Comparison of ENCODE assay signal across 20 cellular contexts in genomic region chr6:156804402-156804801, GRCh38. TPM values are rescaled to one million over a fixed set of nuclear protein-coding genes. Genes with fewer than 3 reads are reported as not detected.
DNase-seq lines count a peak whose midpoint lies in the region; ATAC-seq and TF ChIP-seq lines count a peak whose summit lies in the region.
"Had no signal": no experiment of that assay in that cellular context is flagged by ENCODE, and none has a peak within 500 bp of the region (broad histone marks: within the 10 kb centered on the region; RNA-seq: fewer than 3 reads in every experiment).

No MANE protein-coding gene starts in this region.

- no peak overlapping the region for H4K91ac ChIP-seq in H9 (ENCODE audit: insufficient read length, low read depth, low read length)
- H4K91ac ChIP-seq in trophoblast cell (ENCODE audit: low read depth, low read length), result no peak overlapping the region

- H3K9ac ChIP-seq in H9 (ENCODE audit: extremely low read depth, insufficient read length, low read length) (no peak overlapping the region), trophoblast cell (ENCODE audit: low read length) (no peak overlapping the region)

- no peak overlapping the region for H4K12ac ChIP-seq in trophoblast cell (ENCODE audit: low read depth, low read length)

- H3K4me3 ChIP-seq in trophoblast cell (ENCODE audit: low read depth, low read length) (no peak overlapping the region), MG63 (no peak overlapping the region)
- H3K4me3 ChIP-seq: left lung, psoas muscle had no signal

- WGBS in H9 (ENCODE audit: extremely low coverage, insufficient read length, low lambda C conversion rate), result no CpG with 5 or more reads among the region's 4 CpGs
- no CpG with 5 or more reads among the region's 4 CpGs for WGBS in trophoblast cell (ENCODE audit: extremely low coverage, insufficient coverage, insufficient read length)

- H3K79me1 ChIP-seq in H9 (ENCODE audit: insufficient read depth, low read depth, low read length, poor library complexity, severe bottlenecking) (peaks cover 8% of the 10 kb centered on the region), trophoblast cell (ENCODE audit: low read length) (no peaks in the 10 kb centered on the region)

- H3K23ac ChIP-seq in H9 (ENCODE audit: insufficient read length, low read depth, low read length) (no peak overlapping the region), trophoblast cell (ENCODE audit: low read length) (no peak overlapping the region)

- H4K8ac ChIP-seq in H9 (replicated peaks; ENCODE audit: insufficient read length, low read depth, low read length) (no peak overlapping the region), trophoblast cell (ENCODE audit: low read depth, low read length) (no peak overlapping the region)

- peaks cover 71% of the 10 kb centered on the region for H3K4me1 Mint-ChIP-seq in activated T-cell treated with anti-CD3 and anti-CD28 coated beads, Interleukin-2, amount 50 U/mL, for 4 hours (ENCODE audit: low read depth)
- peaks cover 50 to 53% of the 10 kb centered on the region in 2 experiments for H3K4me1 Mint-ChIP-seq in H9
- peaks cover 64% of the 10 kb centered on the region for H3K4me1 Mint-ChIP-seq in activated T-cell treated with anti-CD3 and anti-CD28 coated beads, Interleukin-2, amount 50 U/mL, for 72 hours (ENCODE audit: low read depth)

- H3T11ph ChIP-seq in H9 (ENCODE audit: low read length), result no peak overlapping the region

- H2BK15ac ChIP-seq in H9 (ENCODE audit: low read depth, low read length), result no peak overlapping the region

- no peak overlapping the region for H2BK20ac ChIP-seq in H9 (ENCODE audit: low read depth, low read length, poor library complexity, severe bottlenecking)

- H3K4me1 ChIP-seq in H9 (ENCODE audit: insufficient read depth, low read length) (peaks cover 3% of the 10 kb centered on the region; the same call in 1 of the 2 replicates), trophoblast cell (ENCODE audit: control insufficient read depth in 1 of 2, insufficient read depth in 2 of 2, low read length in 2 of 2) (peaks cover 3 to 8% of the 10 kb centered on the region in 2 experiments)

- no peak overlapping the region for H3K4me3 Mint-ChIP-seq in activated T-cell treated with anti-CD3 and anti-CD28 coated beads, Interleukin-2, amount 50 U/mL, for 4 hours
- no peak overlapping the region for H3K4me3 Mint-ChIP-seq in H9
- no peak overlapping the region for H3K4me3 Mint-ChIP-seq in activated T-cell treated with anti-CD3 and anti-CD28 coated beads, Interleukin-2, amount 50 U/mL, for 72 hours
- H3K4me3 Mint-ChIP-seq: T-helper 2 cell treated with Interferon-gamma antibody and Interleukin-4, amounts not matched to agents 5 μg/mL and 100 μg/mL, for 36 hours had no signal

- H2BK12ac ChIP-seq in H9 (ENCODE audit: insufficient read length, low read depth, low read length) (no peak overlapping the region), trophoblast cell (ENCODE audit: low read length) (no peak overlapping the region)

- H3K4me2 ChIP-seq in H9 (ENCODE audit: insufficient read depth, insufficient read length, low read length) (no peak overlapping the region), trophoblast cell (ENCODE audit: low read length) (no peak overlapping the region)

- intact Hi-C loops in left colon (cut with DNase I, micrococcal nuclease), result no loop called here

- no peaks in the 10 kb centered on the region for H3K27me3 Mint-ChIP-seq in activated T-cell treated with anti-CD3 and anti-CD28 coated beads, Interleukin-2, amount 50 U/mL, for 4 hours (ENCODE audit: low read depth)
- H3K27me3 Mint-ChIP-seq in H9 (ENCODE audit: low read depth), result no peaks in the 10 kb centered on the region
- no peaks in the 10 kb centered on the region for H3K27me3 Mint-ChIP-seq in activated T-cell treated with anti-CD3 and anti-CD28 coated beads, Interleukin-2, amount 50 U/mL, for 72 hours (ENCODE audit: low read depth)
- H3K27me3 Mint-ChIP-seq: brain had no signal

- H3K9me3 ChIP-seq in H9 (ENCODE audit: control insufficient read depth, low read depth, low read length) (no peaks in the 10 kb centered on the region), trophoblast cell (ENCODE audit: insufficient read depth, low read depth, low read length) (peaks cover 2% of the 10 kb centered on the region), MG63 (no peaks in the 10 kb centered on the region)
- H3K9me3 ChIP-seq: left lung, psoas muscle had no signal

- no peaks in the 10 kb centered on the region for H4K20me1 ChIP-seq in H9 (ENCODE audit: control insufficient read depth, insufficient read depth, insufficient read length)

- H3K27me3 ChIP-seq in H9 (ENCODE audit: insufficient read depth, low read length) (no peaks in the 10 kb centered on the region), trophoblast cell (ENCODE audit: insufficient read depth, low read length) (no peaks in the 10 kb centered on the region), MG63 (no peaks in the 10 kb centered on the region)
- H3K27me3 ChIP-seq: left lung had no signal

- no peak overlapping the region for H3K27ac ChIP-seq in H9 (ENCODE audit: insufficient read length, low read depth, low read length)
- no peak overlapping the region for H3K27ac ChIP-seq in trophoblast cell (ENCODE audit: low read depth, low read length)
- H3K27ac ChIP-seq: C4-2B, left lung, psoas muscle had no signal

- no peaks in the 10 kb centered on the region for H3K23me2 ChIP-seq in H9 (ENCODE audit: insufficient read length, low read depth, low read length, poor library complexity, severe bottlenecking)

- H3K79me2 ChIP-seq in H9 (ENCODE audit: insufficient read depth, low read length) (peaks cover 33% of the 10 kb centered on the region), trophoblast cell (ENCODE audit: control insufficient read depth, insufficient read depth, low read length, poor library complexity) (peaks cover 15% of the 10 kb centered on the region)

- no peak overlapping the region for H3K4ac ChIP-seq in H9 (ENCODE audit: low read depth, low read length)
- H3K4ac ChIP-seq in trophoblast cell (ENCODE audit: low read depth, low read length), result peak overlapping the region; percentile 91

- H3K27ac Mint-ChIP-seq in H9, result peak overlapping the region in 2 of 3 experiments; percentile 57 to 86; a peak in 2 of 7 replicates
- peak overlapping the region; percentile 82 for H3K27ac Mint-ChIP-seq in activated T-cell treated with anti-CD3 and anti-CD28 coated beads, Interleukin-2, amount 50 U/mL, for 72 hours
- H3K27ac Mint-ChIP-seq: T-helper 2 cell treated with Interferon-gamma antibody and Interleukin-4, amounts not matched to agents 5 μg/mL and 100 μg/mL, for 36 hours had no signal

- DNase-seq in activated T-cell treated with anti-CD3 and anti-CD28 coated beads, Interleukin-2, amount 50 U/mL, for 4 hours, result peak; percentile 24
- DNase-seq in activated T-cell treated with anti-CD3 and anti-CD28 coated beads for 4 hours (no peak), H9 (no peak), trophoblast cell (no peak), globus pallidus (ENCODE audit: low spot score) (no peak), left colon (no peak), MG63 (no peak)
- no peak for DNase-seq in activated T-cell treated with anti-CD3 and anti-CD28 coated beads, Interleukin-2, amount 50 U/mL, for 72 hours
- DNase-seq: left lung, mesendoderm, NCI-H1105, NCI-H2029, NCI-H2227 treated with DMSO at 0.1 percent for 48 hours, nucleus accumbens, psoas muscle, Right ventricle myocardium superior had no signal

- TF ChIP-seq CTCF in H9 (conservative IDR thresholded peaks at IDR 0.05), result no peak

- H2AK5ac ChIP-seq in H9 (ENCODE audit: insufficient read length, low read length) (no peak overlapping the region), trophoblast cell (ENCODE audit: low read length) (no peak overlapping the region)

- H2BK5ac ChIP-seq in H9 (ENCODE audit: insufficient read length, low read length) (no peak overlapping the region), trophoblast cell (ENCODE audit: low read depth, low read length, poor library complexity) (no peak overlapping the region)

- H3K36me3 Mint-ChIP-seq in activated T-cell treated with anti-CD3 and anti-CD28 coated beads, Interleukin-2, amount 50 U/mL, for 4 hours (ENCODE audit: insufficient read depth), result peaks cover 6% of the 10 kb centered on the region
- H3K36me3 Mint-ChIP-seq in H9 (ENCODE audit: insufficient read depth in 1 of 3, low read depth in 3 of 3), result 0 out of 7 replicates have a peak, but pooled peaks cover 0 to 4% (median 0%) of the 10 kb centered on the region in 3 experiments
- peaks cover 9 to 16% of the 10 kb centered on the region in 2 donors for H3K36me3 Mint-ChIP-seq in activated T-cell treated with anti-CD3 and anti-CD28 coated beads, Interleukin-2, amount 50 U/mL, for 72 hours (ENCODE audit: insufficient read depth in 2 of 2)

- H3K56ac ChIP-seq in H9 (ENCODE audit: insufficient read length, low read depth, low read length), result no peak overlapping the region

- H2BK120ac ChIP-seq in H9 (ENCODE audit: low read depth, low read length, poor library complexity, severe bottlenecking), result no peak overlapping the region
- no peak overlapping the region for H2BK120ac ChIP-seq in trophoblast cell (ENCODE audit: insufficient read depth, low read length, poor library complexity)

- H2AFZ ChIP-seq in H9 (ENCODE audit: low read length), result no peak overlapping the region
- no peak overlapping the region for H2AFZ ChIP-seq in trophoblast cell (ENCODE audit: insufficient read depth, low read length, poor library complexity)

- peaks cover 0 to 2% of the 10 kb centered on the region in 2 experiments for H3K36me3 ChIP-seq in trophoblast cell (ENCODE audit: control insufficient read depth in 1 of 2, insufficient read depth in 2 of 2, low read length in 2 of 2)
- no peaks in the 10 kb centered on the region for H3K36me3 ChIP-seq in MG63
- H3K36me3 ChIP-seq: left lung had no signal

- H3K18ac ChIP-seq in H9 (ENCODE audit: insufficient read length, low read depth, low read length) (no peak overlapping the region), trophoblast cell (ENCODE audit: low read length) (no peak overlapping the region)

- H3K9me3 Mint-ChIP-seq in activated T-cell treated with anti-CD3 and anti-CD28 coated beads, Interleukin-2, amount 50 U/mL, for 4 hours, result peaks cover 6% of the 10 kb centered on the region
- no peaks in the 10 kb centered on the region for H3K9me3 Mint-ChIP-seq in H9
- H3K9me3 Mint-ChIP-seq in activated T-cell treated with anti-CD3 and anti-CD28 coated beads, Interleukin-2, amount 50 U/mL, for 72 hours, result peaks cover 0 to 3% of the 10 kb centered on the region in 2 donors
- H3K9me3 Mint-ChIP-seq: brain; T-helper 2 cell treated with Interferon-gamma antibody and Interleukin-4, amounts not matched to agents 5 μg/mL and 100 μg/mL, for 36 hours had no signal

- ATAC-seq in activated T-cell treated with anti-CD3 and anti-CD28 coated beads, Interleukin-2, amount 50 U/mL, for 4 hours, result peak; percentile 70
- peak in 1 of 2 donors; percentile 29 for ATAC-seq in activated T-cell treated with anti-CD3 and anti-CD28 coated beads, Interleukin-2, amount 50 U/mL, for 72 hours (replicated peaks in 1 of 2)
- no peak for ATAC-seq in left colon
- ATAC-seq: HCT116, left lung, psoas muscle had no signal

- no peak overlapping the region for H4K5ac ChIP-seq in H9 (ENCODE audit: insufficient read length, low read depth, low read length)

- H3K14ac ChIP-seq in H9 (ENCODE audit: insufficient read depth, low read length), result no peak overlapping the region
- H3K14ac ChIP-seq in trophoblast cell (ENCODE audit: low read length), result no peak overlapping the region

RNA-seq across cellular contexts. Expression of gene ARID1B, which starts 27.2 kb away (rescaled TPM):
- total RNA-seq in activated T-cell treated with anti-CD3 and anti-CD28 coated beads, Interleukin-2, amount 50 U/mL, for 4 hours, result 10 to 100 TPM; 45.6 to 46.6 (median 46.0) TPM
- 86.2 and 88.2 TPM in 2 replicates for total RNA-seq in H9 (2021)
- 10 to 100 TPM; 62.9 to 71.6 TPM for total RNA-seq in activated T-cell treated with anti-CD3 and anti-CD28 coated beads, Interleukin-2, amount 50 U/mL, for 72 hours
- 38.2 and 38.3 TPM in 2 replicates for polyA plus RNA-seq in trophoblast cell (2013)
- 10 to 100 TPM; 69.0 to 85.4 TPM for total RNA-seq in left colon
- 9.2 and 9.9 TPM in 2 replicates for total RNA-seq in MG63 (2014; rRNA removed; shearing (Covaris generic); ENCODE audit: low replicate concordance)
